In genomic region chr12:130747867-130748740, GRCh38 we compare ENCODE assay signal across 8 cellular contexts. TPM values are rescaled to one million over a fixed set of nuclear protein-coding genes. Genes with fewer than 3 reads are reported as not detected.
A peak's percentile ranks its signal among the peaks of the same experiment; 100 is the strongest.
DNase-seq lines count a peak whose midpoint lies in the region; ATAC-seq and TF ChIP-seq lines count a peak whose summit lies in the region.

No MANE protein-coding gene starts in this region.

- H3K36me3 Mint-ChIP-seq in activated naive CD8-positive, alpha-beta T cell treated with anti-CD3 and anti-CD28 coated beads for 36 hours = no peaks in the 10 kb centered on the region

- intact Hi-C loops in cardiac septum (cut with DNase I) = loop anchor here (1.0 to 5.0 kb wide), 2 partner anchors 346 to 701 kb away; no protein-coding TSS in a partner anchor

- H3K4me3 ChIP-seq in HFF-Myc (replicated peaks; ENCODE audit: low read depth, low read length) = no peak overlapping the region
- no peak overlapping the region for H3K4me3 ChIP-seq in NB4 (ENCODE audit: low read depth, low read length)

- peaks cover 16% of the 10 kb centered on the region for H3K27me3 Mint-ChIP-seq in activated naive CD8-positive, alpha-beta T cell treated with anti-CD3 and anti-CD28 coated beads for 36 hours

- ATAC-seq in GM18520 (IDR thresholded peaks at IDR 0.05; ENCODE audit: unreplicated experiment) = no peak

- TF ChIP-seq CTCF in GM10266 (IDR thresholded peaks at IDR 0.05; ENCODE audit: control insufficient read depth, insufficient read depth, low read depth, missing control alignments) (peak; percentile 93), HFF-Myc (IDR thresholded peaks at IDR 0.05; ENCODE audit: low read depth, low read length, missing control alignments) (peak; percentile 84), NB4 (IDR thresholded peaks at IDR 0.05; ENCODE audit: low read depth, low read length) (peak; percentile 91)

- peak; percentile 71 for DNase-seq in GM10266 (ENCODE audit: extremely low spot score)
- peak; percentile 43 for DNase-seq in HFF-Myc (ENCODE audit: extremely low read depth, low read depth)
- peak; percentile 87 for DNase-seq in NB4 (ENCODE audit: low read depth)
- peak; percentile 41 for DNase-seq in SKM-1 (lab: John Stamatoyannopoulos, UW; ENCODE audit: unreplicated experiment)
- DNase-seq in activated naive CD8-positive, alpha-beta T cell treated with anti-CD3 and anti-CD28 coated beads for 36 hours = peak; percentile 70
- peak; percentile 81 for DNase-seq in cardiac septum (ENCODE audit: low spot score)
- peak; percentile 87 for DNase-seq in retina

- H3K9me3 Mint-ChIP-seq in activated naive CD8-positive, alpha-beta T cell treated with anti-CD3 and anti-CD28 coated beads for 36 hours = no peaks in the 10 kb centered on the region

- H3K4me3 Mint-ChIP-seq in activated naive CD8-positive, alpha-beta T cell treated with anti-CD3 and anti-CD28 coated beads for 36 hours = no peak overlapping the region

- no peak overlapping the region for H3K27ac Mint-ChIP-seq in activated naive CD8-positive, alpha-beta T cell treated with anti-CD3 and anti-CD28 coated beads for 36 hours

- no peak for TF ChIP-seq POLR2A in NB4 (IDR thresholded peaks at IDR 0.05; ENCODE audit: extremely low read depth, insufficient read length)

- H3K4me1 Mint-ChIP-seq in activated naive CD8-positive, alpha-beta T cell treated with anti-CD3 and anti-CD28 coated beads for 36 hours = peaks cover 9% of the 10 kb centered on the region

RNA-seq across cellular contexts. Expression of gene RIMBP2, which starts 32.0 kb away (rescaled TPM):
- total RNA-seq in activated naive CD8-positive, alpha-beta T cell treated with anti-CD3 and anti-CD28 coated beads for 36 hours = not detected
- total RNA-seq in cardiac septum = not detected
